Comparison of ENCODE assay signal across 20 cellular contexts in genomic region chr19:46815833-46816627, GRCh38.
"Had no signal": no experiment of that assay in that cellular context is flagged by ENCODE, and none has a peak within 500 bp of the region (broad histone marks: within the 10 kb centered on the region; RNA-seq: fewer than 3 reads in every experiment).

No MANE protein-coding gene starts in this region.

- H3K4me2 ChIP-seq: hepatocyte, neural progenitor cell had no signal

- FAIRE-seq: colon had no signal

- H3K36me3 ChIP-seq: neural progenitor cell, ovary, sigmoid colon, spleen, stomach, upper lobe of right lung had no signal

- ATAC-seq: body of pancreas, esophagus mucosa, upper lobe of right lung had no signal

- H3K27me3 Mint-ChIP-seq: naive B cell had no signal

- H3K27ac Mint-ChIP-seq: activated T-helper 2 cell treated with anti-CD3 and anti-CD28 coated beads, Interferon-gamma antibody, Interleukin-2, Interleukin-4, amounts not matched to agents 10 μg/mL and 5 μg/mL and 100 μg/mL, durations not matched to agents 14 hours and 24 hours and 36 hours; naive B cell had no signal

- H3K79me2 ChIP-seq: hepatocyte had no signal

- DNase-seq: activated CD4-positive, alpha-beta T cell treated with anti-CD3 and anti-CD28 coated beads, Interleukin-2, amount 50 U/mL, for 48 hours; activated naive CD4-positive, alpha-beta T cell treated with anti-CD3 and anti-CD28 coated beads, Interleukin-2, amount 50 U/mL, for 16 hours; amygdala; body of pancreas; caudate nucleus; islet precursor cell; naive B cell; ovary; sigmoid colon; spleen; stomach; T-helper 9 cell; testis; upper lobe of right lung had no signal

- H3K9me3 Mint-ChIP-seq: activated T-helper 2 cell treated with anti-CD3 and anti-CD28 coated beads, Interferon-gamma antibody, Interleukin-2, Interleukin-4, amounts not matched to agents 10 μg/mL and 5 μg/mL and 100 μg/mL, durations not matched to agents 14 hours and 24 hours and 36 hours; naive B cell; neural progenitor cell had no signal

- H2AFZ ChIP-seq: hepatocyte, neural progenitor cell had no signal

- H3K9ac ChIP-seq: neural progenitor cell had no signal

- H3K36me3 Mint-ChIP-seq: naive B cell, neural progenitor cell had no signal

- H3K27me3 ChIP-seq: body of pancreas, hepatocyte, neural progenitor cell, ovary, sigmoid colon, spleen, stomach, testis, upper lobe of right lung had no signal

- H3K27ac ChIP-seq: body of pancreas, hepatocyte, neural progenitor cell, ovary, sigmoid colon, stomach, testis, upper lobe of right lung had no signal

- H3K4me3 ChIP-seq: body of pancreas, hepatocyte, lung, neural progenitor cell, ovary, sigmoid colon, spleen, stomach, testis, upper lobe of right lung had no signal

- H3K9me3 ChIP-seq: body of pancreas, ovary, sigmoid colon, spleen, stomach, testis, upper lobe of right lung had no signal

- H3K4me3 Mint-ChIP-seq: naive B cell, neural progenitor cell had no signal
